8 cellular contexts compared by ENCODE assay signal in genomic region chr17:82698065-82698973, GRCh38. TPM values are rescaled to one million over a fixed set of nuclear protein-coding genes. Genes with fewer than 3 reads are reported as not detected.
DNase-seq lines count a peak whose midpoint lies in the region; ATAC-seq and TF ChIP-seq lines count a peak whose summit lies in the region.

RAB40B (minus strand) TSS chr17:82698698; CDS start chr17:82698596, 102 bp downstream.

- peaks cover 14% of the 10 kb centered on the region for H3K4me1 Mint-ChIP-seq in central memory CD8-positive, alpha-beta T cell

- peaks cover 6% of the 10 kb centered on the region for H3K9me3 Mint-ChIP-seq in central memory CD8-positive, alpha-beta T cell

- H2AFZ ChIP-seq in smooth muscle cell (ENCODE audit: low read depth): peak within 1 kb of the TSS; percentile 90

- TF ChIP-seq CTCF in AG09309 (IDR thresholded peaks at IDR 0.05; ENCODE audit: control insufficient read depth, insufficient read depth, low read depth, low read length, missing control alignments): no peak
- TF ChIP-seq CTCF in smooth muscle cell (IDR thresholded peaks at IDR 0.05; ENCODE audit: borderline replicate concordance, insufficient read depth, poor library complexity, severe bottlenecking): no peak

- ATAC-seq in HG03159 (IDR thresholded peaks at IDR 0.05; ENCODE audit: unreplicated experiment): peak; percentile 97
- ATAC-seq in central memory CD8-positive, alpha-beta T cell (replicated peaks; ENCODE audit: extremely low read depth, poor library complexity, severe bottlenecking): peak; percentile 99

- DNase-seq in AG09309 (ENCODE audit: low read depth) (peak; percentile 93), NCI-H2227 (lab: John Stamatoyannopoulos, UW; ENCODE audit: unreplicated experiment) (peak; percentile 98), inferior parietal cortex (ENCODE audit: extremely low spot score) (peak; percentile 95), smooth muscle cell (lab: John Stamatoyannopoulos, UW; ENCODE audit: unreplicated experiment) (peak; percentile 95)
- peak; percentile 97 for DNase-seq in activated CD4-positive, CD25-positive, alpha-beta regulatory T cell treated with anti-CD3 and anti-CD28 coated beads, Interleukin-2, amount 50 U/mL, for 16 hours (ENCODE audit: low read depth, low spot score)
- DNase-seq in central memory CD8-positive, alpha-beta T cell (ENCODE audit: low spot score in 2 of 2): peak; percentile 95 to 98

- peak; percentile 50 for TF ChIP-seq POLR2A in GM18951 (IDR thresholded peaks at IDR 0.05; ENCODE audit: extremely low read depth, insufficient read depth, insufficient read length)

- no peaks in the 10 kb centered on the region for H4K20me1 ChIP-seq in smooth muscle cell (ENCODE audit: low read depth)

- H3K4me3 Mint-ChIP-seq in central memory CD8-positive, alpha-beta T cell: peak within 1 kb of the TSS; percentile 80

- H3K27me3 Mint-ChIP-seq in central memory CD8-positive, alpha-beta T cell: no peaks in the 10 kb centered on the region

- H3K27me3 ChIP-seq in smooth muscle cell (ENCODE audit: low read depth): no peaks in the 10 kb centered on the region

- H3K79me2 ChIP-seq in smooth muscle cell (ENCODE audit: low read depth): peaks cover 10% of the 10 kb centered on the region

- 2% methylated on average over 27 of the region's 112 CpGs for WGBS in smooth muscle cell (ENCODE audit: low lambda C conversion rate)

- H3K36me3 Mint-ChIP-seq in central memory CD8-positive, alpha-beta T cell (ENCODE audit: insufficient read depth): peaks cover 2% of the 10 kb centered on the region

- in situ Hi-C loops in GM18951 (cut with MboI; ENCODE audit: low sequenced_read_pairs, unreplicated experiment): no loop called here

- H3K4me3 ChIP-seq in AG09309 (ENCODE audit: control insufficient read depth, low read depth, low read length): peak within 1 kb of the TSS; percentile 70
- H3K4me3 ChIP-seq in smooth muscle cell: peak within 1 kb of the TSS; percentile 86

- H3K9me3 ChIP-seq in smooth muscle cell (replicated peaks; ENCODE audit: low read depth): no peaks in the 10 kb centered on the region

- no peaks in the 10 kb centered on the region for H3F3A ChIP-seq in smooth muscle cell (ENCODE audit: low read depth)

- no peak within 1 kb of the TSS for H3K27ac Mint-ChIP-seq in central memory CD8-positive, alpha-beta T cell (ENCODE audit: low read depth)

- H3K27ac ChIP-seq in smooth muscle cell (ENCODE audit: low read depth): no peak within 1 kb of the TSS

- H3K4me2 ChIP-seq in smooth muscle cell: peak within 1 kb of the TSS; percentile 99

- H3K4me1 ChIP-seq in smooth muscle cell (ENCODE audit: low read depth): peaks cover 7% of the 10 kb centered on the region

- H3K36me3 ChIP-seq in smooth muscle cell (ENCODE audit: low read depth): no peaks in the 10 kb centered on the region

- H3K9ac ChIP-seq in smooth muscle cell (ENCODE audit: low read depth): no peak within 1 kb of the TSS

RNA-seq across cellular contexts. Expression of gene RAB40B, which starts in this region (rescaled TPM):
- 5.6 and 12.0 TPM in 2 replicates for total RNA-seq in smooth muscle cell
- polyA plus RNA-seq in smooth muscle cell: 16.0 and 20.5 TPM in 2 replicates
